In the genomic region with DNA sequence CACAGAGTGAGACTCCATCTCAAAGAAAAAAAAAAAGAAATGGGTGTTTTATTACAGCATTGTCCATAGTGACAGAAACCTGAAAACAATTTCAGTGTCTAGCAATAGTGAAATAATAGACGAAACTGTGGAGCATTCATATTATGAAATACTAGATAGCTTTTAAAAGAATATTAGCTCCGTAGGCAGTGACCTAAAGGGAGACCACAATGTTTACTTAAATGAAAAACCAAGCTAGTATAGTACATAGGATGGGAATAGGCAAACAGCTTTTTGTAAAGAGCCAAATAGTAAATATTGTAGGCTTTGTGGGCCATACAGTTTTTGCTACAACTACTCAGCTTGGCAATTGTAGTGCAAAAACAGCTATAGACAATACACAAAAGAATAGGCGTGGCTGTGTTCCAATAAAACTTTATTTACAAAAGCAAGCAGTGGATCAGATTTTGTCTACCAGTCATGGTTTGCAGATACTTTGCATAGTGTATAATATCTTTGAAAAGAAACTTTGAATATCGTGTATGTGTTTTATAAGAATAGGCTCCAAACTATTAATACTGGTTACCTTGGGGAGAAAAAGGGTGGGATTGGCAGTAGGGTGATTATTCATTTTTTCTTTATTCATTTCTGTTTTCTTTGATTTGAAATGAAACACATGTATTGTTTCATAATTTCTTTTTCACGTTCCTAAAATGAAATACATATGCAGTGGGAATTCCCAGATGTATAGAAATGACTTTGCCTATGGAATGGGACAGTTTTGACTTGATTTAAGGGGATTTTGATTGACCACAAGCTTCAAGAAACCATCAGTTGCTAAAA, we compare ENCODE assay signal across 15 cellular contexts. TPM values are rescaled to one million over a fixed set of nuclear protein-coding genes. Genes with fewer than 3 reads are reported as not detected.
DNase-seq lines count a peak whose midpoint lies in the region; ATAC-seq and TF ChIP-seq lines count a peak whose summit lies in the region.
"Had no signal": no experiment of that assay in that cellular context is flagged by ENCODE, and none has a peak within 500 bp of the region (broad histone marks: within the 10 kb centered on the region; RNA-seq: fewer than 3 reads in every experiment).

No MANE protein-coding gene starts in this region.

- H3K27me3 Mint-ChIP-seq in activated T-cell treated with anti-CD3 and anti-CD28 coated beads, Interleukin-2, amount 50 U/mL, for 72 hours (ENCODE audit: low read depth) = peaks cover 10% of the 10 kb centered on the region
- H3K27me3 Mint-ChIP-seq in endothelial cell (ENCODE audit: unreplicated experiment) = peaks cover 2% of the 10 kb centered on the region

- peak in 1 of 2 donors; percentile 1 for ATAC-seq in activated T-cell treated with anti-CD3 and anti-CD28 coated beads, Interleukin-2, amount 50 U/mL, for 72 hours (replicated peaks in 1 of 2)
- ATAC-seq in GM21619 (IDR thresholded peaks at IDR 0.05; ENCODE audit: unreplicated experiment) = no peak
- ATAC-seq: GM23338 had no signal

- H3K4me3 Mint-ChIP-seq in activated T-cell treated with anti-CD3 and anti-CD28 coated beads, Interleukin-2, amount 50 U/mL, for 72 hours = peak overlapping the region; percentile 29 to 39
- no peak overlapping the region for H3K4me3 Mint-ChIP-seq in endothelial cell (ENCODE audit: unreplicated experiment)
- H3K4me3 Mint-ChIP-seq: CD14-positive monocyte, GM23338, HFFc6 had no signal

- H3K27ac Mint-ChIP-seq in activated T-cell treated with anti-CD3 and anti-CD28 coated beads, Interleukin-2, amount 50 U/mL, for 72 hours = peak overlapping the region; percentile 38
- peak overlapping the region; percentile 2 for H3K27ac Mint-ChIP-seq in endothelial cell (ENCODE audit: unreplicated experiment)
- H3K27ac Mint-ChIP-seq: CD14-positive monocyte, GM23338, HFFc6 had no signal

- no peaks in the 10 kb centered on the region for H3K9me3 Mint-ChIP-seq in activated T-cell treated with anti-CD3 and anti-CD28 coated beads, Interleukin-2, amount 50 U/mL, for 72 hours
- no peaks in the 10 kb centered on the region for H3K9me3 Mint-ChIP-seq in endothelial cell (ENCODE audit: unreplicated experiment)
- H3K9me3 Mint-ChIP-seq: GM23338, HFFc6 had no signal

- peaks cover 86% of the 10 kb centered on the region for H3K4me1 Mint-ChIP-seq in activated T-cell treated with anti-CD3 and anti-CD28 coated beads, Interleukin-2, amount 50 U/mL, for 72 hours (ENCODE audit: low read depth)
- peaks cover 48% of the 10 kb centered on the region for H3K4me1 Mint-ChIP-seq in endothelial cell (ENCODE audit: unreplicated experiment)
- H3K4me1 Mint-ChIP-seq: GM23338 had no signal

- DNase-seq in activated T-cell treated with anti-CD3 and anti-CD28 coated beads, Interleukin-2, amount 50 U/mL, for 72 hours = no peak
- DNase-seq in activated T-cell treated with anti-CD3 and anti-CD28 coated beads for 4 hours (no peak), NCI-H748 (lab: John Stamatoyannopoulos, UW; ENCODE audit: unreplicated experiment) (peak; percentile 25), endothelial cell (ENCODE audit: low spot score) (no peak), NCI-H187 (lab: John Stamatoyannopoulos, UW) (no peak), NCI-H446 treated with DMSO at 0.1 percent for 48 hours (lab: John Stamatoyannopoulos, UW) (no peak)
- DNase-seq: COR-L47, HFFc6, NCI-H1417 treated with DMSO at 0.1 percent for 48 hours, NCI-H2081, NCI-H2227 treated with DMSO at 0.1 percent for 48 hours, PC-9 had no signal

- TF ChIP-seq CTCF in endothelial cell (IDR thresholded peaks at IDR 0.05; ENCODE audit: unreplicated experiment) = no peak

- H3K36me3 Mint-ChIP-seq in activated T-cell treated with anti-CD3 and anti-CD28 coated beads, Interleukin-2, amount 50 U/mL, for 72 hours (ENCODE audit: insufficient read depth in 2 of 2) = no peaks in the 10 kb centered on the region
- H3K36me3 Mint-ChIP-seq in endothelial cell (ENCODE audit: low read depth, unreplicated experiment) = no peaks in the 10 kb centered on the region
- H3K36me3 Mint-ChIP-seq: CD14-positive monocyte had no signal

RNA-seq across cellular contexts. Expression of a gene that starts 50.7 kb away (rescaled TPM):
- 10 to 100 TPM; 14.2 to 14.6 TPM for total RNA-seq in activated T-cell treated with anti-CD3 and anti-CD28 coated beads, Interleukin-2, amount 50 U/mL, for 72 hours
- 122 TPM for total RNA-seq in endothelial cell (ENCODE audit: unreplicated experiment)

RNA-seq across cellular contexts. Expression of a gene that starts 57.5 kb away (rescaled TPM):
- total RNA-seq in activated T-cell treated with anti-CD3 and anti-CD28 coated beads, Interleukin-2, amount 50 U/mL, for 72 hours = 10 to 100 TPM; 25.7 to 26.7 TPM
- total RNA-seq in endothelial cell (ENCODE audit: unreplicated experiment) = 66.1 TPM
